Comparison of ENCODE assay signal across 2 cellular contexts in the genomic region with DNA sequence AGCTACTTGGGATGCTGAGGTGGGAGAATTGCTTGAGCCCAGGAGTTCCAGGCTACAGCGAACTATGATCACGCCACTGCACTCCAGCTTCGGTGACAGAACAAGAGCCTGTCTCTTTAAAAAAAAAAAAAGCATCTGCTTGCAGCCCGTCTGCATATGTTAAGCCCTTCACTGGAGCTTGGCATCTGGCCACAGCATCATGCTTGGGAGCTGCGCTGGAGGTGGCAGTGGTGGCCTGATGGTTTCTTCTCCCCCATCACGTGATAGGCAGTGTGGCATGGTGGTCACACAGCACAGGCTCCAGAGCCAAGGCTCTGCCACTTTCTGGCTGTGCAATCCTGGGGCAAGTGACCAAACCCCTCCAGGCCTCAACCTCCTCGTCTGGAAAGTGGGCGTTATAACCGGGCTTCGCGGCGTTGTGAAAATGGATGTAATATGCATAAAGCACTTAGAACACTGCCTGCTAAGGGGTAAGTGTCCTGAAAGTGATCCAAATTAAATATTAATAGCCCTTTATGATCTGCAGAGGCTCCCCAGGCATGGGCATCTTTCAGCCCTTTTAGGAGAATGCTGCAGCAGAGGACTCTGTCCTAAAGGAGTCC.
TF ChIP-seq lines count a peak whose summit lies in the region.

No MANE protein-coding gene starts in this region.

TF ChIP-seq in K562, 482 proteins besides CTCF, POLR2A, EP300 and RAD21:
- TF ChIP-seq ZNF408 (CRISPR knock-in tag; IDR thresholded peaks at IDR 0.05; ENCODE audit: low read depth) = no peak
- TF ChIP-seq TAF15 (IDR thresholded peaks at IDR 0.05; ENCODE audit: low read depth, low read length) = no peak
- TF ChIP-seq, protein P1, sequence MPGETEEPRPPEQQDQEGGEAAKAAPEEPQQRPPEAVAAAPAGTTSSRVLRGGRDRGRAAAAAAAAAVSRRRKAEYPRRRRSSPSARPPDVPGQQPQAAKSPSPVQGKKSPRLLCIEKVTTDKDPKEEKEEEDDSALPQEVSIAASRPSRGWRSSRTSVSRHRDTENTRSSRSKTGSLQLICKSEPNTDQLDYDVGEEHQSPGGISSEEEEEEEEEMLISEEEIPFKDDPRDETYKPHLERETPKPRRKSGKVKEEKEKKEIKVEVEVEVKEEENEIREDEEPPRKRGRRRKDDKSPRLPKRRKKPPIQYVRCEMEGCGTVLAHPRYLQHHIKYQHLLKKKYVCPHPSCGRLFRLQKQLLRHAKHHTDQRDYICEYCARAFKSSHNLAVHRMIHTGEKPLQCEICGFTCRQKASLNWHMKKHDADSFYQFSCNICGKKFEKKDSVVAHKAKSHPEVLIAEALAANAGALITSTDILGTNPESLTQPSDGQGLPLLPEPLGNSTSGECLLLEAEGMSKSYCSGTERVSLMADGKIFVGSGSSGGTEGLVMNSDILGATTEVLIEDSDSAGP (CRISPR knock-in tag; IDR thresholded peaks at IDR 0.05) = peak; percentile 76; the same call in 1 of the 2 replicates
- TF ChIP-seq, protein P2, sequence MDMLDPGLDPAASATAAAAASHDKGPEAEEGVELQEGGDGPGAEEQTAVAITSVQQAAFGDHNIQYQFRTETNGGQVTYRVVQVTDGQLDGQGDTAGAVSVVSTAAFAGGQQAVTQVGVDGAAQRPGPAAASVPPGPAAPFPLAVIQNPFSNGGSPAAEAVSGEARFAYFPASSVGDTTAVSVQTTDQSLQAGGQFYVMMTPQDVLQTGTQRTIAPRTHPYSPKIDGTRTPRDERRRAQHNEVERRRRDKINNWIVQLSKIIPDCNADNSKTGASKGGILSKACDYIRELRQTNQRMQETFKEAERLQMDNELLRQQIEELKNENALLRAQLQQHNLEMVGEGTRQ (CRISPR knock-in tag; IDR thresholded peaks at IDR 0.05) = peak; percentile 25; the same call in 1 of the 2 replicates
- TF ChIP-seq NFIC (IDR thresholded peaks at IDR 0.05) = peak; percentile 33; the same call in 1 of the 2 replicates
- TF ChIP-seq ZNF384 (IDR thresholded peaks at IDR 0.05; ENCODE audit: low read depth, low read length) = peak; percentile 87
- no peak for TF ChIP-seq ESRRB (CRISPR knock-in tag; IDR thresholded peaks at IDR 0.05; ENCODE audit: borderline replicate concordance)
- TF ChIP-seq BDP1 (IDR thresholded peaks at IDR 0.05; ENCODE audit: insufficient read depth, insufficient read length) = no peak
- TF ChIP-seq ZFX (CRISPR knock-in tag; IDR thresholded peaks at IDR 0.05) = no peak
- no peak for TF ChIP-seq SIRT6 (IDR thresholded peaks at IDR 0.05; ENCODE audit: low read depth, low read length)

TF ChIP-seq in GM12891, 5 proteins besides CTCF, POLR2A, EP300 and RAD21:
- TF ChIP-seq TAF1 (IDR thresholded peaks at IDR 0.05; ENCODE audit: low read depth, low read length) (no peak), POU2F2 (IDR thresholded peaks at IDR 0.05; ENCODE audit: low read depth, low read length) (no peak), POLR2AphosphoS5 (IDR thresholded peaks at IDR 0.05; ENCODE audit: low read depth, low read length) (no peak), PAX5 (IDR thresholded peaks at IDR 0.05; ENCODE audit: insufficient read depth, low read length, severe bottlenecking) (no peak), SPI1 (IDR thresholded peaks at IDR 0.05; ENCODE audit: low read depth, low read length) (no peak)
TF ChIP-seq in GM12891: peak in this region for 0.
